In genomic region chr2:127663566-127664064, GRCh38 we compare ENCODE assay signal across 12 cellular contexts. TPM values are rescaled to one million over a fixed set of nuclear protein-coding genes. Genes with fewer than 3 reads are reported as not detected.
DNase-seq lines count a peak whose midpoint lies in the region; ATAC-seq and TF ChIP-seq lines count a peak whose summit lies in the region.
"Had no signal": no experiment of that assay in that cellular context is flagged by ENCODE, and none has a peak within 500 bp of the region (broad histone marks: within the 10 kb centered on the region; RNA-seq: fewer than 3 reads in every experiment).

No MANE protein-coding gene starts in this region.

- no peak for TF ChIP-seq POLR2A in suprapubic skin (IDR thresholded peaks at IDR 0.05)

- H3K36me3 ChIP-seq in esophagus (ENCODE audit: control insufficient read depth in 2 of 2, insufficient read depth in 2 of 2, low read length in 1 of 2): peaks cover 0 to 5% of the 10 kb centered on the region in 2 donors
- H3K36me3 ChIP-seq in naive thymus-derived CD4-positive, alpha-beta T cell (ENCODE audit: control insufficient read depth in 2 of 3, insufficient read depth in 3 of 3, low read length in 3 of 3): no peaks in the 10 kb centered on the region
- no peaks in the 10 kb centered on the region for H3K36me3 ChIP-seq in suprapubic skin
- H3K36me3 ChIP-seq: cardiac muscle cell, pancreas had no signal

- DNase-seq in WTC11 (ENCODE audit: low spot score) (no peak), suprapubic skin (ENCODE audit: low spot score in 2 of 2) (peak in 1 of 2 donors; percentile 47), GF-D8 (lab: John Stamatoyannopoulos, UW) (no peak), NCI-H2227 (lab: John Stamatoyannopoulos, UW; ENCODE audit: unreplicated experiment) (no peak), NCI-H446 (lab: John Stamatoyannopoulos, UW) (no peak)
- DNase-seq in naive thymus-derived CD4-positive, alpha-beta T cell: no peak
- DNase-seq: NCI-H1105 had no signal

- H3K36me3 Mint-ChIP-seq in WTC11: no peaks in the 10 kb centered on the region
- H3K36me3 Mint-ChIP-seq in naive thymus-derived CD4-positive, alpha-beta T cell: no peaks in the 10 kb centered on the region

- no peak for TF ChIP-seq CTCF in WTC11 (IDR thresholded peaks at IDR 0.05)
- TF ChIP-seq CTCF in suprapubic skin (IDR thresholded peaks at IDR 0.05): no peak

- CTCF ChIA-PET in WTC11 (lab: Charles Lee): interaction anchor here (0.7 to 4.1 kb wide), 7 partner anchors 8 to 137 kb away, joined by 3 to 19 read pairs (median 6); partner anchors contain the start of genes IWS1 and LIMS2
- CTCF ChIA-PET in naive thymus-derived CD4-positive, alpha-beta T cell (lab: Charles Lee): no interaction called here

- H3K4me3 ChIP-seq in esophagus (ENCODE audit: low read depth in 1 of 2, low read length in 2 of 2) (peak overlapping the region in 1 of 2 donors; percentile 28), suprapubic skin (peak overlapping the region; percentile 39)
- no peak overlapping the region for H3K4me3 ChIP-seq in naive thymus-derived CD4-positive, alpha-beta T cell (ENCODE audit: low read length)
- H3K4me3 ChIP-seq: cardiac muscle cell had no signal

- H3K27me3 Mint-ChIP-seq in WTC11 (ENCODE audit: low read depth): peaks cover 35% of the 10 kb centered on the region
- peaks cover 33 to 58% (median 55%) of the 10 kb centered on the region in 5 donors for H3K27me3 Mint-ChIP-seq in naive thymus-derived CD4-positive, alpha-beta T cell

- H3K4me1 Mint-ChIP-seq in WTC11: peaks cover 3% of the 10 kb centered on the region
- peaks cover 0 to 5% (median 0%) of the 10 kb centered on the region in 7 donors for H3K4me1 Mint-ChIP-seq in naive thymus-derived CD4-positive, alpha-beta T cell
- H3K4me1 Mint-ChIP-seq: activated naive CD4-positive, alpha-beta T cell treated with anti-CD3 and anti-CD28 coated beads, Interleukin-2, amount 50 U/mL, for 24 hours had no signal

- WGBS in esophagus, 2 donors: 70 to 71% methylated on average over 6 of the region's 6 CpGs
- 83% methylated on average over 5 of the region's 6 CpGs for WGBS in suprapubic skin

- peak overlapping the region; percentile 53 for H3K4me3 Mint-ChIP-seq in WTC11
- H3K4me3 Mint-ChIP-seq in naive thymus-derived CD4-positive, alpha-beta T cell: peak overlapping the region in 1 of 10 donors; percentile 20
- H3K4me3 Mint-ChIP-seq: activated naive CD4-positive, alpha-beta T cell treated with anti-CD3 and anti-CD28 coated beads, Interleukin-2, amount 50 U/mL, for 24 hours had no signal

- no peak overlapping the region for H3K27ac Mint-ChIP-seq in WTC11
- no peak overlapping the region for H3K27ac Mint-ChIP-seq in naive thymus-derived CD4-positive, alpha-beta T cell
- H3K27ac Mint-ChIP-seq: activated naive CD4-positive, alpha-beta T cell treated with anti-CD3 and anti-CD28 coated beads, Interleukin-2, amount 50 U/mL, for 24 hours had no signal

- intact Hi-C loops in naive thymus-derived CD4-positive, alpha-beta T cell (cut with micrococcal nuclease): no loop called here

- H3K9me3 Mint-ChIP-seq in WTC11: peaks cover 9% of the 10 kb centered on the region
- H3K9me3 Mint-ChIP-seq in naive thymus-derived CD4-positive, alpha-beta T cell: peaks cover 0 to 1% (median 0%) of the 10 kb centered on the region in 11 donors
- H3K9me3 Mint-ChIP-seq: activated naive CD4-positive, alpha-beta T cell treated with anti-CD3 and anti-CD28 coated beads, Interleukin-2, amount 50 U/mL, for 24 hours had no signal

- H3K27me3 ChIP-seq in esophagus (ENCODE audit: control insufficient read depth in 1 of 2, insufficient read depth in 2 of 2, low read length in 2 of 2): no peaks in the 10 kb centered on the region
- H3K27me3 ChIP-seq in naive thymus-derived CD4-positive, alpha-beta T cell (ENCODE audit: control insufficient read depth in 2 of 2, insufficient read depth in 2 of 2, low read length in 2 of 2): peaks cover 0 to 4% of the 10 kb centered on the region in 2 donors
- H3K27me3 ChIP-seq in suprapubic skin: peaks cover 6% of the 10 kb centered on the region

- TF ChIP-seq EP300 in suprapubic skin (IDR thresholded peaks at IDR 0.05): no peak

- H3K9me3 ChIP-seq in esophagus (ENCODE audit: control insufficient read depth in 2 of 2, insufficient read depth in 1 of 2, low read depth in 1 of 2, low read length in 1 of 2) (no peaks in the 10 kb centered on the region), suprapubic skin (no peaks in the 10 kb centered on the region)
- no peaks in the 10 kb centered on the region for H3K9me3 ChIP-seq in naive thymus-derived CD4-positive, alpha-beta T cell (ENCODE audit: control insufficient read depth in 2 of 3, low read length in 3 of 3)
- H3K9me3 ChIP-seq: pancreas had no signal

- H3K4me1 ChIP-seq in esophagus (ENCODE audit: control insufficient read depth in 2 of 2, insufficient read depth in 2 of 2, low read length in 1 of 2): peaks cover 6 to 27% of the 10 kb centered on the region in 2 donors
- H3K4me1 ChIP-seq in naive thymus-derived CD4-positive, alpha-beta T cell (ENCODE audit: control insufficient read depth in 2 of 2, insufficient read depth in 2 of 2, low read length in 2 of 2): no peaks in the 10 kb centered on the region
- peaks cover 54% of the 10 kb centered on the region for H3K4me1 ChIP-seq in suprapubic skin
- H3K4me1 ChIP-seq: pancreas had no signal

- H3K27ac ChIP-seq in esophagus (ENCODE audit: low read depth in 2 of 2, low read length in 1 of 2) (peak overlapping the region; percentile 59 to 63), suprapubic skin (peak overlapping the region; percentile 73)
- H3K27ac ChIP-seq in naive thymus-derived CD4-positive, alpha-beta T cell (ENCODE audit: low read depth, low read length): no peak overlapping the region
- H3K27ac ChIP-seq: C4-2B, pancreas had no signal

- ATAC-seq in WTC11: no peak
- peak; percentile 10 for ATAC-seq in naive thymus-derived CD4-positive, alpha-beta T cell

- POLR2A ChIA-PET in WTC11 (lab: Charles Lee): no interaction called here
- POLR2A ChIA-PET in naive thymus-derived CD4-positive, alpha-beta T cell (lab: Charles Lee): no interaction called here

TF ChIP-seq in WTC11, 78 proteins besides CTCF, POLR2A, EP300 and RAD21 (continues in another document):
- no peak for TF ChIP-seq SMAD4 (CRISPR knock-in tag; IDR thresholded peaks at IDR 0.05)
- TF ChIP-seq ZBTB21 (CRISPR knock-in tag; IDR thresholded peaks at IDR 0.05; ENCODE audit: borderline replicate concordance): no peak
- no peak for TF ChIP-seq JUN (CRISPR knock-in tag; IDR thresholded peaks at IDR 0.05)
- no peak for TF ChIP-seq ZMAT4 (CRISPR knock-in tag; IDR thresholded peaks at IDR 0.05)
- no peak for TF ChIP-seq NR3C1 (CRISPR knock-in tag; conservative IDR thresholded peaks at IDR 0.05; ENCODE audit: low read depth)
- TF ChIP-seq GTF2I (CRISPR knock-in tag; conservative IDR thresholded peaks at IDR 0.05): no peak
- TF ChIP-seq E2F1 (CRISPR knock-in tag; IDR thresholded peaks at IDR 0.05): no peak
- TF ChIP-seq ZNF232 (CRISPR knock-in tag; IDR thresholded peaks at IDR 0.05): no peak
- no peak for TF ChIP-seq TCF7 (CRISPR knock-in tag; IDR thresholded peaks at IDR 0.05; ENCODE audit: low read depth)

RNA-seq across cellular contexts. Expression of gene LIMS2, which starts 11.7 kb away (rescaled TPM):
- total RNA-seq in WTC11 (2021) (1.9 to 2.5 TPM (median 2.4 TPM) in 3 replicates), suprapubic skin (10 to 100 TPM in 2 of 4 donors, 1 to 10 TPM in 2; 9.2 to 40.0 (median 15.4) TPM)
- 10 to 100 TPM; 32.4 to 58.4 TPM for polyA plus RNA-seq in esophagus
- total RNA-seq in naive thymus-derived CD4-positive, alpha-beta T cell: 10 to 100 TPM in 2 of 5 experiments, 1 to 10 TPM in 3; 5.3 to 13.7 (median 10.0) TPM
- polyA plus RNA-seq in naive thymus-derived CD4-positive, alpha-beta T cell: 10 to 100 TPM; 17.0 to 27.0 TPM

RNA-seq across cellular contexts. Expression of gene GPR17, which starts 17.7 kb away (rescaled TPM):
- total RNA-seq in WTC11 (2021): not detected in 3 replicates
- 1 to 10 TPM in 1 of 2 donors, under 1 TPM in 1; 0.26 to 1.6 TPM for polyA plus RNA-seq in esophagus
- not detected for total RNA-seq in naive thymus-derived CD4-positive, alpha-beta T cell
- polyA plus RNA-seq in naive thymus-derived CD4-positive, alpha-beta T cell: not detected
- total RNA-seq in suprapubic skin: under 1 TPM in 2 of 4 donors, not detected in 2; 0.48 to 0.52 TPM
- total RNA-seq: cardiac muscle cell, pancreas had no signal

RNA-seq across cellular contexts. Expression of gene SFT2D3, which starts 37.7 kb away (rescaled TPM):
- total RNA-seq in WTC11 (2021) (9.2 to 10.5 TPM (median 9.8 TPM) in 3 replicates), suprapubic skin (10 to 100 TPM; 10.2 to 15.9 (median 12.2) TPM)
- 1 to 10 TPM; 3.8 to 4.2 TPM for polyA plus RNA-seq in esophagus
- total RNA-seq in naive thymus-derived CD4-positive, alpha-beta T cell: 10 to 100 TPM in 2 of 5 experiments, 1 to 10 TPM in 3; 6.0 to 17.8 (median 8.9) TPM
- 1 to 10 TPM; 1.4 to 2.1 TPM for polyA plus RNA-seq in naive thymus-derived CD4-positive, alpha-beta T cell
